In genomic region chr12:851913-852312, GRCh38 we compare ENCODE assay signal across 11 cellular contexts.
DNase-seq lines count a peak whose midpoint lies in the region; ATAC-seq and TF ChIP-seq lines count a peak whose summit lies in the region.
"Had no signal": no experiment of that assay in that cellular context is flagged by ENCODE, and none has a peak within 500 bp of the region (broad histone marks: within the 10 kb centered on the region; RNA-seq: fewer than 3 reads in every experiment).

No MANE protein-coding gene starts in this region.

- H3K4me1 ChIP-seq in left lung, result peaks cover 8 to 37% of the 10 kb centered on the region in 2 donors

- H3K9me3 ChIP-seq in left lung, result no peaks in the 10 kb centered on the region

- peak; percentile 50 for ATAC-seq in left lung
- no peak for ATAC-seq in HG03354 (IDR thresholded peaks at IDR 0.05; ENCODE audit: poor library complexity, severe bottlenecking, unreplicated experiment)
- ATAC-seq in GM21526 (IDR thresholded peaks at IDR 0.05; ENCODE audit: low FRiP score, unreplicated experiment), result no peak

- DNase-seq in AG08395 (ENCODE audit: low spot score) (peak; percentile 45), HS-5 (ENCODE audit: low read depth) (peak; percentile 58), astrocyte of the hippocampus (ENCODE audit: low read depth, low spot score) (peak; percentile 55), left lung (no peak), activated gamma-delta T cell treated with Interleukin-2 at 50 U/mL for 16 hours (no peak), pons (ENCODE audit: low spot score) (no peak)
- DNase-seq: NCI-H2171 treated with DMSO at 0.1 percent for 48 hours had no signal

- no peak for TF ChIP-seq CTCF in left lung (IDR thresholded peaks at IDR 0.05)

- H3K4me3 ChIP-seq in left lung, result no peak overlapping the region
- H3K4me3 ChIP-seq: cardiac muscle cell, lung had no signal

- H3K27ac ChIP-seq in left lung, result peak overlapping the region in 1 of 2 donors; percentile 34

- no peaks in the 10 kb centered on the region for H3K27me3 ChIP-seq in left lung
- H3K27me3 ChIP-seq: cardiac muscle cell had no signal

- intact Hi-C loops in left lung (cut with DNase I), result no loop called here

- peaks cover 0 to 3% of the 10 kb centered on the region in 2 donors for H3K36me3 ChIP-seq in left lung

Comparison
In these comparisons a context has a peak if more than half of its experiments do, and no peak if none do; other contexts are left out.
1. DNase-seq: peak in AG08395 (single experiment), HS-5 (single experiment) and astrocyte of the hippocampus (single experiment); none in left lung (0 of 2), activated gamma-delta T cell treated with Interleukin-2 at 50 U/mL for 16 hours (single experiment) and pons (single experiment).